Comparison of ENCODE assay signal across 23 cellular contexts in the genomic region with DNA sequence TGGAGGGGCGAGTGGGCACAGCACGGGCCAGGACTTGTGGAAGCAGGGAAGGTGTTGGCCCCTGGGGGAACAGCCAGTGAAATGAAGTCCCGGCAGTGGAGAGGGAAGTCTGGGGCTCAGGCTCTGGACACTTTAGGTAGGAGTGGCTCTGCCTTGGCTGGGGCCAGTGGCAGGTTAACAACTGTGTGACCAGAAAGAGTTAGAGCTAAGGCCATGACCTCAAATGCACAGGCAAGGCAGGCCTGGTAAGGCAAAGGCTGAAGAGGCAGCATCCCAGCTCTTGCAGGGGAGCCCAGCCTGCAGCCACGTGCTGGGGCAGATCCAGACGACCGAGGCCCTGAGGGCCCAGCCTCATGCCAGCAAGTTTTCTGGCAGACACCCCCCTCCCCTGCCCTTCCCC. TPM values are rescaled to one million over a fixed set of nuclear protein-coding genes. Genes with fewer than 3 reads are reported as not detected.
DNase-seq lines count a peak whose midpoint lies in the region; ATAC-seq and TF ChIP-seq lines count a peak whose summit lies in the region.
"Had no signal": no experiment of that assay in that cellular context is flagged by ENCODE, and none has a peak within 500 bp of the region (broad histone marks: within the 10 kb centered on the region; RNA-seq: fewer than 3 reads in every experiment).

No MANE protein-coding gene starts in this region.

- no peak for TF ChIP-seq POLR2A in breast epithelium (IDR thresholded peaks at IDR 0.05)

- peak overlapping the region; percentile 16 for H2BK120ac ChIP-seq in mesendoderm (ENCODE audit: low read depth, low read length)

- H2AK5ac ChIP-seq in mesendoderm (ENCODE audit: low read length) = peak overlapping the region; percentile 59

- no peaks in the 10 kb centered on the region for H3K36me3 Mint-ChIP-seq in MCF 10A (ENCODE audit: insufficient read depth, unreplicated experiment)
- H3K36me3 Mint-ChIP-seq in central memory CD8-positive, alpha-beta T cell (ENCODE audit: insufficient read depth) = peaks cover 14% of the 10 kb centered on the region
- H3K36me3 Mint-ChIP-seq in activated T-cell treated with anti-CD3 and anti-CD28 coated beads, Interleukin-2, amount 50 U/mL, for 4 hours (ENCODE audit: insufficient read depth) = peaks cover 2% of the 10 kb centered on the region
- H3K36me3 Mint-ChIP-seq: CD4-positive, alpha-beta memory T cell had no signal

- H3K27me3 Mint-ChIP-seq in MCF 10A (ENCODE audit: insufficient read depth, unreplicated experiment) = no peaks in the 10 kb centered on the region
- no peaks in the 10 kb centered on the region for H3K27me3 Mint-ChIP-seq in central memory CD8-positive, alpha-beta T cell
- no peaks in the 10 kb centered on the region for H3K27me3 Mint-ChIP-seq in activated T-cell treated with anti-CD3 and anti-CD28 coated beads, Interleukin-2, amount 50 U/mL, for 4 hours (ENCODE audit: low read depth)
- H3K27me3 Mint-ChIP-seq: CD4-positive, alpha-beta memory T cell had no signal

- BruUV-seq in MCF 10A (replicated peaks; lab: Mats Ljungman, UMichigan) = no TSS peak

- peak overlapping the region; percentile 48 for H2BK5ac ChIP-seq in mesendoderm (ENCODE audit: low read length)

- peak overlapping the region; percentile 19 for H3K18ac ChIP-seq in mesendoderm (ENCODE audit: low read length)

- H3K36me3 ChIP-seq in breast epithelium (no peaks in the 10 kb centered on the region), mesendoderm (ENCODE audit: control insufficient read depth, insufficient read depth, low read length) (no peaks in the 10 kb centered on the region), aorta (ENCODE audit: control insufficient read depth in 1 of 2, insufficient read depth in 2 of 2, low read length in 1 of 2) (no peaks in the 10 kb centered on the region)

- H3K4me3 Mint-ChIP-seq in MCF 10A (ENCODE audit: unreplicated experiment) = no peak overlapping the region
- no peak overlapping the region for H3K4me3 Mint-ChIP-seq in central memory CD8-positive, alpha-beta T cell
- H3K4me3 Mint-ChIP-seq in activated T-cell treated with anti-CD3 and anti-CD28 coated beads, Interleukin-2, amount 50 U/mL, for 4 hours = no peak overlapping the region
- H3K4me3 Mint-ChIP-seq: CD4-positive, alpha-beta memory T cell had no signal

- no peak overlapping the region for H3K9ac ChIP-seq in mesendoderm (ENCODE audit: low read length)
- H3K9ac ChIP-seq: GM23248 had no signal

- H3K4me1 Mint-ChIP-seq in MCF 10A (ENCODE audit: insufficient read depth, unreplicated experiment) = peaks cover 18% of the 10 kb centered on the region
- H3K4me1 Mint-ChIP-seq in central memory CD8-positive, alpha-beta T cell = no peaks in the 10 kb centered on the region
- H3K4me1 Mint-ChIP-seq in activated T-cell treated with anti-CD3 and anti-CD28 coated beads, Interleukin-2, amount 50 U/mL, for 4 hours (ENCODE audit: low read depth) = no peaks in the 10 kb centered on the region
- H3K4me1 Mint-ChIP-seq: CD4-positive, alpha-beta memory T cell had no signal

- no peaks in the 10 kb centered on the region for H3K79me2 ChIP-seq in mesendoderm (ENCODE audit: control insufficient read depth, insufficient read depth, low read length)

- no peak overlapping the region for H4K5ac ChIP-seq in mesendoderm (ENCODE audit: low read length)

- H3K23ac ChIP-seq in mesendoderm (ENCODE audit: low read length) = peak overlapping the region; percentile 37

- no peak overlapping the region for H3K4me2 ChIP-seq in mesendoderm (ENCODE audit: low read length)

- H3K27me3 ChIP-seq in breast epithelium = no peaks in the 10 kb centered on the region
- H3K27me3 ChIP-seq in mesendoderm (ENCODE audit: insufficient read depth, low read length, poor library complexity) = no peaks in the 10 kb centered on the region
- no peaks in the 10 kb centered on the region for H3K27me3 ChIP-seq in aorta (ENCODE audit: control insufficient read depth in 1 of 2, insufficient read depth in 2 of 2, low read length in 1 of 2)

- H3K9me3 ChIP-seq in breast epithelium (no peaks in the 10 kb centered on the region), aorta (ENCODE audit: control insufficient read depth, low read length) (no peaks in the 10 kb centered on the region)

- no peaks in the 10 kb centered on the region for H3K4me1 ChIP-seq in breast epithelium
- peaks cover 17% of the 10 kb centered on the region for H3K4me1 ChIP-seq in mesendoderm (ENCODE audit: control insufficient read depth, low read depth, low read length)
- no peaks in the 10 kb centered on the region for H3K4me1 ChIP-seq in aorta (ENCODE audit: control insufficient read depth in 1 of 2, insufficient read depth in 2 of 2, low read length in 2 of 2)

- DNase-seq in breast epithelium (ENCODE audit: low spot score in 2 of 2) (no peak), MCF 10A (ENCODE audit: unreplicated experiment) (no peak), mesendoderm (no peak), aorta (no peak), NCI-H128 (lab: John Stamatoyannopoulos, UW; ENCODE audit: unreplicated experiment) (no peak), SKM-1 treated with dmso at 0.1 percent for 144 hours (lab: John Stamatoyannopoulos, UW; ENCODE audit: unreplicated experiment) (no peak)
- no peak for DNase-seq in central memory CD8-positive, alpha-beta T cell (ENCODE audit: low spot score in 2 of 2)
- no peak for DNase-seq in activated T-cell treated with anti-CD3 and anti-CD28 coated beads, Interleukin-2, amount 50 U/mL, for 4 hours
- DNase-seq: CD4-positive, alpha-beta memory T cell; GM23248; KG1; MV-4-11; NCI-H1436; NCI-H2029 treated with DMSO at 0.1 percent for 48 hours; NCI-H2171; NCI-H446; NCI-H526 treated with DMSO at 0.1 percent for 48 hours; NK-92 treated with Interleukin-12 subunit alpha and Interleukin-12 subunit beta, amount 100 ng/mL, for 24 hours; SHP77 had no signal

- H3K27ac Mint-ChIP-seq in MCF 10A (ENCODE audit: low read depth, unreplicated experiment) = no peak overlapping the region
- H3K27ac Mint-ChIP-seq in central memory CD8-positive, alpha-beta T cell (ENCODE audit: low read depth) = peak overlapping the region; percentile 47

- peak overlapping the region; percentile 46 for H3K4ac ChIP-seq in mesendoderm (ENCODE audit: low read depth, low read length)

- H3K56ac ChIP-seq in mesendoderm (ENCODE audit: low read length) = peak overlapping the region; percentile 65

- H3K27ac ChIP-seq in breast epithelium = peak overlapping the region; percentile 3 to 72
- H3K27ac ChIP-seq in mesendoderm (ENCODE audit: low read depth, low read length) = peak overlapping the region; percentile 65
- no peak overlapping the region for H3K27ac ChIP-seq in aorta (ENCODE audit: low read depth in 1 of 2, low read length in 2 of 2)
- H3K27ac ChIP-seq: GM23248, SK-N-MC had no signal

- H3K9me3 Mint-ChIP-seq in MCF 10A (ENCODE audit: unreplicated experiment) = no peaks in the 10 kb centered on the region
- no peaks in the 10 kb centered on the region for H3K9me3 Mint-ChIP-seq in central memory CD8-positive, alpha-beta T cell
- no peaks in the 10 kb centered on the region for H3K9me3 Mint-ChIP-seq in activated T-cell treated with anti-CD3 and anti-CD28 coated beads, Interleukin-2, amount 50 U/mL, for 4 hours
- H3K9me3 Mint-ChIP-seq: CD4-positive, alpha-beta memory T cell had no signal

- H2BK15ac ChIP-seq in mesendoderm (replicated peaks; ENCODE audit: low read depth) = no peak overlapping the region

- CTCF ChIA-PET in MCF 10A (lab: Yijun Ruan, JAX) = interaction anchor here (0.6 to 2.2 kb wide), 12 partner anchors 9 to 972 kb away, joined by 3 to 16 read pairs (median 5); no protein-coding TSS in a partner anchor

- TF ChIP-seq CTCF in breast epithelium (IDR thresholded peaks at IDR 0.05) = no peak
- no peak for TF ChIP-seq CTCF in MCF 10A (IDR thresholded peaks at IDR 0.05; ENCODE audit: unreplicated experiment)

- WGBS in mesendoderm (ENCODE audit: extremely low coverage, insufficient coverage, low lambda C conversion rate) = no CpG with 5 or more reads among the region's 6 CpGs
- 80 to 83% methylated on average over 6 of the region's 6 CpGs for WGBS in aorta, 2 donors

- intact Hi-C loops in breast epithelium (cut with DNase I; ENCODE audit: low total_unique reads) = no loop called here
- intact Hi-C loops in MCF 10A (cut with micrococcal nuclease) = no loop called here
- intact Hi-C loops in aorta (cut with DNase I) = no loop called here

- no peak for ATAC-seq in central memory CD8-positive, alpha-beta T cell (replicated peaks; ENCODE audit: extremely low read depth, poor library complexity, severe bottlenecking)
- peak; percentile 19 for ATAC-seq in aorta (ENCODE audit: low FRiP score)
- no peak for ATAC-seq in activated T-cell treated with anti-CD3 and anti-CD28 coated beads, Interleukin-2, amount 50 U/mL, for 4 hours
- ATAC-seq: HepG2 had no signal

- POLR2A ChIA-PET in MCF 10A (lab: Yijun Ruan, JAX) = interaction anchor here (0.6 to 2.2 kb wide), 3 partner anchors 11 to 56 kb away, joined by 3 to 9 read pairs (median 4); no protein-coding TSS in a partner anchor

- H3K79me1 ChIP-seq in mesendoderm (ENCODE audit: low read length) = no peaks in the 10 kb centered on the region

- H3K4me3 ChIP-seq in breast epithelium = no peak overlapping the region
- no peak overlapping the region for H3K4me3 ChIP-seq in mesendoderm (ENCODE audit: low read length)
- H3K4me3 ChIP-seq in aorta (ENCODE audit: low read length in 2 of 2) = no peak overlapping the region
- H3K4me3 ChIP-seq: GM23248, SK-N-MC had no signal

- H4K8ac ChIP-seq in mesendoderm (ENCODE audit: low read depth, low read length) = no peak overlapping the region

RNA-seq across cellular contexts. Expression of a gene that starts 21.5 kb away (rescaled TPM):
- not detected for total RNA-seq in breast epithelium
- total RNA-seq in MCF 10A (2022) = not detected in 2 replicates
- polyA plus RNA-seq in mesendoderm (2013, experiment 1 of 2) = not detected
- not detected for polyA plus RNA-seq in mesendoderm (2013, experiment 2 of 2)
- total RNA-seq in aorta = not detected
- polyA plus RNA-seq in aorta = under 1 TPM in 1 of 2 donors, not detected in 1; 0.13 TPM
- total RNA-seq in activated T-cell treated with anti-CD3 and anti-CD28 coated beads, Interleukin-2, amount 50 U/mL, for 4 hours = not detected
- total RNA-seq: A172; CD4-positive, alpha-beta memory T cell; GM23248; HepG2 had no signal
- polyA plus RNA-seq: BJ; CD4-positive, alpha-beta memory T cell; GM23248; HepG2 had no signal

Comparison
In these comparisons a context has a peak if more than half of its experiments do, and no peak if none do; other contexts are left out.
1. H3K27ac ChIP-seq: peak in breast epithelium (2 of 2) and mesendoderm (single experiment); none in aorta (0 of 2).